8 cellular contexts compared by ENCODE assay signal in genomic region chr6:12051861-12052368, GRCh38. TPM values are rescaled to one million over a fixed set of nuclear protein-coding genes. Genes with fewer than 3 reads are reported as not detected.
DNase-seq lines count a peak whose midpoint lies in the region; ATAC-seq and TF ChIP-seq lines count a peak whose summit lies in the region.

No MANE protein-coding gene starts in this region.

- H3K9me3 Mint-ChIP-seq in activated CD8-positive, alpha-beta T cell treated with anti-CD3 and anti-CD28 coated beads, Interleukin-2, amount 10 ng/mL, durations not matched to agents 7 days and 5 days (ENCODE audit: insufficient read depth): no peaks in the 10 kb centered on the region
- H3K9me3 Mint-ChIP-seq in natural killer cell: no peaks in the 10 kb centered on the region
- H3K9me3 Mint-ChIP-seq in Calu3 (ENCODE audit: low read depth, unreplicated experiment): no peaks in the 10 kb centered on the region

- no peak overlapping the region for H3K4me3 ChIP-seq in AG04449 (ENCODE audit: low read depth, low read length)

- no peak overlapping the region for H3K27ac ChIP-seq in RWPE1

- H3K27me3 Mint-ChIP-seq in activated CD8-positive, alpha-beta T cell treated with anti-CD3 and anti-CD28 coated beads, Interleukin-2, amount 10 ng/mL, durations not matched to agents 7 days and 5 days (ENCODE audit: low read depth): no peaks in the 10 kb centered on the region
- H3K27me3 Mint-ChIP-seq in natural killer cell (ENCODE audit: low read depth in 2 of 2): no peaks in the 10 kb centered on the region
- no peaks in the 10 kb centered on the region for H3K27me3 Mint-ChIP-seq in Calu3 (ENCODE audit: unreplicated experiment)

- DNase-seq in AG04449 (ENCODE audit: low read depth, low spot score): peak; percentile 36
- DNase-seq in activated CD8-positive, alpha-beta T cell treated with anti-CD3 and anti-CD28 coated beads, Interleukin-2, amount 10 ng/mL, durations not matched to agents 7 days and 5 days: peak; percentile 84
- DNase-seq in natural killer cell: no peak
- DNase-seq in RWPE1 (ENCODE audit: low spot score): no peak
- no peak for DNase-seq in ecto neural progenitor cell (ENCODE audit: low spot score)
- DNase-seq in Calu3: no peak

- intact Hi-C loops in natural killer cell (cut with micrococcal nuclease) (no loop called here), Calu3 (cut with micrococcal nuclease; ENCODE audit: unreplicated experiment) (no loop called here)

- H3K4me3 Mint-ChIP-seq in activated CD8-positive, alpha-beta T cell treated with anti-CD3 and anti-CD28 coated beads, Interleukin-2, amount 10 ng/mL, durations not matched to agents 7 days and 5 days: peak overlapping the region; percentile 55
- H3K4me3 Mint-ChIP-seq in natural killer cell (peak overlapping the region; percentile 79), Calu3 (ENCODE audit: low read depth, unreplicated experiment) (no peak overlapping the region)

- ATAC-seq in GM19372 (IDR thresholded peaks at IDR 0.05; ENCODE audit: low read depth, unreplicated experiment): peak; percentile 65
- ATAC-seq in HG03432 (IDR thresholded peaks at IDR 0.05; ENCODE audit: unreplicated experiment): peak; percentile 92
- ATAC-seq in activated CD8-positive, alpha-beta T cell treated with anti-CD3 and anti-CD28 coated beads, Interleukin-2, amount 10 ng/mL, durations not matched to agents 7 days and 5 days: peak; percentile 97
- peak; percentile 95 to 99 (median 97) for ATAC-seq in natural killer cell

- CTCF ChIA-PET in AG04449 (lab: Yijun Ruan, JAX): interaction anchor here (0.8 to 1.4 kb wide), 5 partner anchors 14 to 467 kb away, joined by 3 read pairs; no protein-coding TSS in a partner anchor
- CTCF ChIA-PET in activated CD8-positive, alpha-beta T cell treated with anti-CD3 and anti-CD28 coated beads, Interleukin-2, amount 10 ng/mL, durations not matched to agents 7 days and 5 days (lab: Charles Lee): interaction anchor here (0.8 to 1.9 kb wide), 3 partner anchors 13 to 38 kb away, joined by 3 to 5 read pairs (median 3); no protein-coding TSS in a partner anchor
- CTCF ChIA-PET in RWPE1 (lab: Yijun Ruan, JAX): interaction anchor here (0.6 kb wide), 1 partner anchor 544 kb away, joined by 3 read pairs; no protein-coding TSS in a partner anchor
- CTCF ChIA-PET in Calu3 (lab: Charles Lee): no interaction called here

- POLR2A ChIA-PET in AG04449 (lab: Yijun Ruan, JAX): no interaction called here
- POLR2A ChIA-PET in activated CD8-positive, alpha-beta T cell treated with anti-CD3 and anti-CD28 coated beads, Interleukin-2, amount 10 ng/mL, durations not matched to agents 7 days and 5 days (lab: Charles Lee): interaction anchor here (0.6 to 2.2 kb wide), 5 partner anchors 13 to 59 kb away, joined by 3 to 11 read pairs (median 5); partner anchors contain the start of gene HIVEP1
- POLR2A ChIA-PET in RWPE1 (lab: Yijun Ruan, JAX; ENCODE audit: low non-redundant PET): no interaction called here

- TF ChIP-seq CTCF in AG04449 (IDR thresholded peaks at IDR 0.05; ENCODE audit: insufficient read depth, low read length, missing control alignments): no peak
- no peak for TF ChIP-seq CTCF in natural killer cell (IDR thresholded peaks at IDR 0.05)
- no peak for TF ChIP-seq CTCF in RWPE1 (conservative IDR thresholded peaks at IDR 0.05; ENCODE audit: low read depth)
- no peak for TF ChIP-seq CTCF in Calu3 (IDR thresholded peaks at IDR 0.05; ENCODE audit: unreplicated experiment)

- H3K36me3 Mint-ChIP-seq in activated CD8-positive, alpha-beta T cell treated with anti-CD3 and anti-CD28 coated beads, Interleukin-2, amount 10 ng/mL, durations not matched to agents 7 days and 5 days (ENCODE audit: low read depth): peaks cover 26% of the 10 kb centered on the region
- no peaks in the 10 kb centered on the region for H3K36me3 Mint-ChIP-seq in natural killer cell
- H3K36me3 Mint-ChIP-seq in Calu3 (ENCODE audit: insufficient read depth, unreplicated experiment): no peaks in the 10 kb centered on the region

- peaks cover 59% of the 10 kb centered on the region for H3K4me1 Mint-ChIP-seq in activated CD8-positive, alpha-beta T cell treated with anti-CD3 and anti-CD28 coated beads, Interleukin-2, amount 10 ng/mL, durations not matched to agents 7 days and 5 days (ENCODE audit: low read depth)
- H3K4me1 Mint-ChIP-seq in natural killer cell (peaks cover 25 to 32% of the 10 kb centered on the region in 2 donors), Calu3 (ENCODE audit: low read depth, unreplicated experiment) (no peaks in the 10 kb centered on the region)

- no TSS peak for BruUV-seq in Calu3 (replicated peaks; lab: Mats Ljungman, UMichigan)

- peak overlapping the region; percentile 84 for H3K27ac Mint-ChIP-seq in activated CD8-positive, alpha-beta T cell treated with anti-CD3 and anti-CD28 coated beads, Interleukin-2, amount 10 ng/mL, durations not matched to agents 7 days and 5 days
- H3K27ac Mint-ChIP-seq in natural killer cell (peak overlapping the region; percentile 67 to 87), Calu3 (ENCODE audit: unreplicated experiment) (no peak overlapping the region)

RNA-seq across cellular contexts. Expression of gene HIVEP1, which starts 39.8 kb away (rescaled TPM):
- 10 to 100 TPM; 21.2 to 21.4 TPM for total RNA-seq in activated CD8-positive, alpha-beta T cell treated with anti-CD3 and anti-CD28 coated beads, Interleukin-2, amount 10 ng/mL, durations not matched to agents 7 days and 5 days
- total RNA-seq in natural killer cell: 10 to 100 TPM; 26.3 to 37.9 (median 28.4) TPM
- 16.1 and 16.2 TPM in 2 replicates for total RNA-seq in Calu3 (2022)

Comparison
In these comparisons a context has a peak if more than half of its experiments do, and no peak if none do; other contexts are left out.
1. DNase-seq: peak in AG04449 (single experiment) and activated CD8-positive, alpha-beta T cell treated with anti-CD3 and anti-CD28 coated beads, Interleukin-2, amount 10 ng/mL, durations not matched to agents 7 days and 5 days (single experiment); none in natural killer cell (single experiment), RWPE1 (single experiment), ecto neural progenitor cell (single experiment) and Calu3 (single experiment).
2. Peak in every context shown above with its lines, with median percentiles within 50 percentile points of each other: ATAC-seq.